22 cellular contexts compared by ENCODE assay signal in genomic region chr12:267581-268482, GRCh38. TPM values are rescaled to one million over a fixed set of nuclear protein-coding genes. Genes with fewer than 3 reads are reported as not detected.
DNase-seq lines count a peak whose midpoint lies in the region; ATAC-seq and TF ChIP-seq lines count a peak whose summit lies in the region.
"Had no signal": no experiment of that assay in that cellular context is flagged by ENCODE, and none has a peak within 500 bp of the region (broad histone marks: within the 10 kb centered on the region; RNA-seq: fewer than 3 reads in every experiment).

No MANE protein-coding gene starts in this region.

- no peaks in the 10 kb centered on the region for H3K36me3 Mint-ChIP-seq in stimulated activated effector memory CD8-positive, alpha-beta T cell treated with anti-CD3 and anti-CD28 coated beads, Interleukin-12 subunit alpha, Interleukin-12 subunit beta, amount 100 ng/mL, for 72 hours

- intact Hi-C loops in Right ventricle myocardium inferior (cut with DNase I) (no loop called here), tibial artery (cut with DNase I; ENCODE audit: low total_unique reads) (no loop called here), lower lobe of right lung (cut with DNase I) (no loop called here)

- H3K4me1 ChIP-seq in right atrium auricular region (peaks cover 0 to 30% of the 10 kb centered on the region in 2 donors), tibial artery (no peaks in the 10 kb centered on the region), lower lobe of right lung (no peaks in the 10 kb centered on the region)
- H3K4me1 ChIP-seq: body of pancreas, testis had no signal

- no peak for TF ChIP-seq CTCF in right atrium auricular region (IDR thresholded peaks at IDR 0.05)
- TF ChIP-seq CTCF in choroid plexus epithelial cell (conservative IDR thresholded peaks at IDR 0.05; ENCODE audit: low read depth, low read length): no peak
- no peak for TF ChIP-seq CTCF in tibial artery (IDR thresholded peaks at IDR 0.05)
- no peak for TF ChIP-seq CTCF in lower lobe of right lung (IDR thresholded peaks at IDR 0.05)

- peak overlapping the region; percentile 5 for H3K27ac Mint-ChIP-seq in stimulated activated effector memory CD8-positive, alpha-beta T cell treated with anti-CD3 and anti-CD28 coated beads, Interleukin-12 subunit alpha, Interleukin-12 subunit beta, amount 100 ng/mL, for 72 hours
- H3K27ac Mint-ChIP-seq: activated CD4-positive, alpha-beta T cell treated with anti-CD3 and anti-CD28 coated beads, Interleukin-2, amount 10 ng/mL, durations not matched to agents 7 days and 5 days; activated naive CD8-positive, alpha-beta T cell treated with anti-CD3 and anti-CD28 coated beads, Interleukin-2, amount 10 ng/mL, durations not matched to agents 7 days and 5 days; activated T-helper 17 cell treated with anti-CD3 and anti-CD28 coated beads, Interleukin-2, amount 50 U/mL, for 72 hours; T-cell had no signal

- H3K9me3 Mint-ChIP-seq in stimulated activated effector memory CD8-positive, alpha-beta T cell treated with anti-CD3 and anti-CD28 coated beads, Interleukin-12 subunit alpha, Interleukin-12 subunit beta, amount 100 ng/mL, for 72 hours: no peaks in the 10 kb centered on the region
- H3K9me3 Mint-ChIP-seq: activated CD4-positive, alpha-beta T cell treated with anti-CD3 and anti-CD28 coated beads, Interleukin-2, amount 10 ng/mL, durations not matched to agents 7 days and 5 days; activated naive CD8-positive, alpha-beta T cell treated with anti-CD3 and anti-CD28 coated beads, Interleukin-2, amount 10 ng/mL, durations not matched to agents 7 days and 5 days; activated T-helper 17 cell treated with anti-CD3 and anti-CD28 coated beads, Interleukin-2, amount 50 U/mL, for 72 hours; T-cell had no signal

- ATAC-seq in Right ventricle myocardium inferior (peak; percentile 71), left lobe of liver (peak; percentile 50), lower lobe of right lung (no peak), HG03025 (IDR thresholded peaks at IDR 0.05; ENCODE audit: low FRiP score, unreplicated experiment) (no peak)
- no peak for ATAC-seq in stimulated activated effector memory CD8-positive, alpha-beta T cell treated with anti-CD3 and anti-CD28 coated beads, Interleukin-12 subunit alpha, Interleukin-12 subunit beta, amount 100 ng/mL, for 72 hours
- ATAC-seq: activated T-helper 17 cell treated with anti-CD3 and anti-CD28 coated beads, Interleukin-2, amount 50 U/mL, for 72 hours; body of pancreas; HCT116; T-cell had no signal

- DNase-seq in Right ventricle myocardium inferior (ENCODE audit: missing footprints) (no peak), right atrium auricular region (ENCODE audit: low spot score) (no peak), choroid plexus epithelial cell (ENCODE audit: low read depth) (peak; percentile 30), left lobe of liver (ENCODE audit: low spot score) (no peak), tibial artery (no peak), lower lobe of right lung (no peak)
- no peak for DNase-seq in stimulated activated effector memory CD8-positive, alpha-beta T cell treated with anti-CD3 and anti-CD28 coated beads, Interleukin-12 subunit alpha, Interleukin-12 subunit beta, amount 100 ng/mL, for 72 hours (ENCODE audit: low spot score in 2 of 2)
- DNase-seq: activated CD4-positive, alpha-beta T cell treated with anti-CD3 and anti-CD28 coated beads, Interleukin-2, amount 10 ng/mL, durations not matched to agents 7 days and 5 days; activated naive CD8-positive, alpha-beta T cell treated with anti-CD3 and anti-CD28 coated beads, Interleukin-2, amount 10 ng/mL, durations not matched to agents 7 days and 5 days; body of pancreas; Calu3; NCI-H2081 treated with DMSO at 0.1 percent for 48 hours; NCI-H524 treated with DMSO at 0.1 percent for 48 hours; SHP77; T-cell; testis had no signal

- H3K27ac ChIP-seq in right atrium auricular region (peak overlapping the region in 1 of 2 donors; percentile 24), tibial artery (no peak overlapping the region), lower lobe of right lung (no peak overlapping the region)
- H3K27ac ChIP-seq: body of pancreas, neutrophil, testis had no signal

- H3K36me3 ChIP-seq in right atrium auricular region (no peaks in the 10 kb centered on the region), tibial artery (no peaks in the 10 kb centered on the region), lower lobe of right lung (no peaks in the 10 kb centered on the region)
- H3K36me3 ChIP-seq: neutrophil had no signal

- H3K4me1 Mint-ChIP-seq in stimulated activated effector memory CD8-positive, alpha-beta T cell treated with anti-CD3 and anti-CD28 coated beads, Interleukin-12 subunit alpha, Interleukin-12 subunit beta, amount 100 ng/mL, for 72 hours: peaks cover 6% of the 10 kb centered on the region
- H3K4me1 Mint-ChIP-seq: activated T-helper 17 cell treated with anti-CD3 and anti-CD28 coated beads, Interleukin-2, amount 50 U/mL, for 72 hours had no signal

- no peak overlapping the region for H3K4me3 ChIP-seq in right atrium auricular region
- H3K4me3 ChIP-seq in choroid plexus epithelial cell (ENCODE audit: low read depth, low read length): no peak overlapping the region
- no peak overlapping the region for H3K4me3 ChIP-seq in tibial artery
- H3K4me3 ChIP-seq in lower lobe of right lung: no peak overlapping the region
- H3K4me3 ChIP-seq: body of pancreas, testis had no signal

- H3K9me3 ChIP-seq in right atrium auricular region (no peaks in the 10 kb centered on the region), tibial artery (no peaks in the 10 kb centered on the region), lower lobe of right lung (no peaks in the 10 kb centered on the region)
- H3K9me3 ChIP-seq: body of pancreas, neutrophil, testis had no signal

- H3K27me3 ChIP-seq in right atrium auricular region: no peaks in the 10 kb centered on the region
- H3K27me3 ChIP-seq in tibial artery: peaks cover 0 to 11% of the 10 kb centered on the region in 2 donors
- H3K27me3 ChIP-seq in lower lobe of right lung (ENCODE audit: low read depth): peaks cover 4% of the 10 kb centered on the region
- H3K27me3 ChIP-seq: body of pancreas, testis had no signal

- H3K4me3 Mint-ChIP-seq in stimulated activated effector memory CD8-positive, alpha-beta T cell treated with anti-CD3 and anti-CD28 coated beads, Interleukin-12 subunit alpha, Interleukin-12 subunit beta, amount 100 ng/mL, for 72 hours: no peak overlapping the region
- H3K4me3 Mint-ChIP-seq: activated CD4-positive, alpha-beta T cell treated with anti-CD3 and anti-CD28 coated beads, Interleukin-2, amount 10 ng/mL, durations not matched to agents 7 days and 5 days; activated naive CD8-positive, alpha-beta T cell treated with anti-CD3 and anti-CD28 coated beads, Interleukin-2, amount 10 ng/mL, durations not matched to agents 7 days and 5 days; activated T-helper 17 cell treated with anti-CD3 and anti-CD28 coated beads, Interleukin-2, amount 50 U/mL, for 72 hours; T-cell had no signal

RNA-seq across cellular contexts. Expression of gene SLC6A13, which starts 5.2 kb away (rescaled TPM):
- total RNA-seq in Right ventricle myocardium inferior (3.2 TPM), right atrium auricular region (1 to 10 TPM; 2.1 to 2.3 TPM), left lobe of liver (91.6 TPM), lower lobe of right lung (5.0 TPM)
- total RNA-seq: body of pancreas, Daoy, mononuclear cell had no signal

RNA-seq across cellular contexts. Expression of gene SLC6A12, which starts 53.9 kb away (rescaled TPM):
- total RNA-seq in Right ventricle myocardium inferior (0.68 TPM), right atrium auricular region (1 to 10 TPM in 1 of 2 donors, not detected in 1; 1.1 TPM), left lobe of liver (72.6 TPM), lower lobe of right lung (14.2 TPM)
- total RNA-seq: activated CD4-positive, alpha-beta T cell treated with anti-CD3 and anti-CD28 coated beads, Interleukin-2, amount 10 ng/mL, durations not matched to agents 7 days and 5 days; activated naive CD8-positive, alpha-beta T cell treated with anti-CD3 and anti-CD28 coated beads, Interleukin-2, amount 10 ng/mL, durations not matched to agents 7 days and 5 days; activated T-helper 17 cell treated with anti-CD3 and anti-CD28 coated beads, Interleukin-2, amount 50 U/mL, for 72 hours had no signal

Comparison
In these comparisons a context has a peak if more than half of its experiments do, and no peak if none do; other contexts are left out.
1. ATAC-seq: peak in Right ventricle myocardium inferior (single experiment) and left lobe of liver (single experiment); none in stimulated activated effector memory CD8-positive, alpha-beta T cell treated with anti-CD3 and anti-CD28 coated beads, Interleukin-12 subunit alpha, Interleukin-12 subunit beta, amount 100 ng/mL, for 72 hours (single experiment), lower lobe of right lung (0 of 2) and HG03025 (single experiment).
2. RNA of gene SLC6A13, which starts 5.2 kb away (total RNA-seq): 91.6 TPM in left lobe of liver (single experiment); 5.0 TPM in lower lobe of right lung (single experiment), 3.2 TPM in Right ventricle myocardium inferior (single experiment) and 2.1 to 2.3 TPM in right atrium auricular region; every median in the first group is over 10 times any median in the second.